ENCODE assay signal across 10 cellular contexts in the genomic region with DNA sequence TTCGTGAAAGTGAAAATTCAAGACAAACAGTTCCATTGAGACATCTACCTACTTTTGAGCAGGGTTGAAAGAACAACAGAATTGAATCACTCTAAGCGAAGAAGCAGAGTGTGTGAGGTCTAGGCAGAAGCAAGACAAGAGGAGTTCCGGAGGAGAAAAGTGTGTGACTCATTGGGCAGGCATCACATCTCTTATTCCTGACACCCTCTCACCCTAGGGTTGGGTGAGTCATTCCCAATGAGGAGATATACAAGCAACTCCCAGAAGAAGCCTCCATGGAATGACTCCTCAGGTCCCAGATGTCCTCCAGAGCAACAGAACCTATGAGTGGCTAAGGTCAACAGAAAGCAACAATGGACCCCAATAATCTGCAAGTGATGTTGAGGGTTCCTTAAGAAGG. TPM values are rescaled to one million over a fixed set of nuclear protein-coding genes. Genes with fewer than 3 reads are reported as not detected.
A peak's percentile ranks its signal among the peaks of the same experiment; 100 is the strongest.
DNase-seq lines count a peak whose midpoint lies in the region; ATAC-seq, FAIRE-seq and TF ChIP-seq lines count a peak whose summit lies in the region.
"Had no signal": no experiment of that assay in that cellular context is flagged by ENCODE, and none has a peak within 500 bp of the region (broad histone marks: within the 10 kb centered on the region; RNA-seq: fewer than 3 reads in every experiment).

No MANE protein-coding gene starts in this region.

- TF ChIP-seq CTCF in fibroblast of the aortic adventitia (IDR thresholded peaks at IDR 0.05; ENCODE audit: insufficient read depth, low read length), result no peak
- TF ChIP-seq CTCF in GM13976 (IDR thresholded peaks at IDR 0.05; ENCODE audit: borderline replicate concordance, control extremely low read depth, extremely low read depth, insufficient read depth, missing control alignments), result no peak

- H3K4me3 ChIP-seq in fibroblast of the aortic adventitia (ENCODE audit: low read depth, low read length), result no peak overlapping the region

- DNase-seq in H54 (ENCODE audit: insufficient read length, low spot score), result peak; percentile 54
- peak; percentile 83 for DNase-seq in fibroblast of the aortic adventitia (ENCODE audit: low read depth)
- peak; percentile 86 for DNase-seq in urothelium cell line (ENCODE audit: low spot score)
- no peak for DNase-seq in GM13976 (ENCODE audit: low spot score)
- DNase-seq: activated T-cell treated with anti-CD3 and anti-CD28 coated beads, Interleukin-2, amount 50 U/mL, for 24 hours; hippocampal formation had no signal

- peak; percentile 77 for FAIRE-seq in H54 (lab: Jason Lieb, UNC)
- FAIRE-seq in urothelium cell line (lab: Jason Lieb, UNC), result no peak

- ATAC-seq in SK-N-SH treated with all-trans-retinoic acid at 6 μM for 48 hours (peak; percentile 95), HG03108 (IDR thresholded peaks at IDR 0.05; ENCODE audit: unreplicated experiment) (no peak), HG02840 (IDR thresholded peaks at IDR 0.05; ENCODE audit: low FRiP score, unreplicated experiment) (no peak)
- ATAC-seq: sciatic nerve had no signal

- in situ Hi-C loops in GM13976 (cut with MboI; ENCODE audit: low sequenced_read_pairs, unreplicated experiment), result no loop called here

- TF ChIP-seq POLR2A in H54 (IDR thresholded peaks at IDR 0.05; ENCODE audit: low read depth, low read length), result no peak

TF ChIP-seq in SK-N-SH treated with all-trans-retinoic acid at 6 μM for 48 hours, 23 proteins besides CTCF, POLR2A, EP300 and RAD21:
- TF ChIP-seq ARNTL (CRISPR knock-in tag; IDR thresholded peaks at IDR 0.05; ENCODE audit: borderline replicate concordance, low read depth) (no peak), ZC3H10 (CRISPR knock-in tag; IDR thresholded peaks at IDR 0.05) (peak; percentile 39; the same call in 1 of the 2 replicates), BACH2 (CRISPR knock-in tag; IDR thresholded peaks at IDR 0.05; ENCODE audit: borderline replicate concordance) (no peak), GLIS3 (CRISPR knock-in tag; IDR thresholded peaks at IDR 0.05) (no peak), ZFP30 (CRISPR knock-in tag; IDR thresholded peaks at IDR 0.05) (no peak), ZNF70 (CRISPR knock-in tag; IDR thresholded peaks at IDR 0.05) (no peak), ISL1 (CRISPR knock-in tag; IDR thresholded peaks at IDR 0.05) (no peak), PPARA (CRISPR knock-in tag; IDR thresholded peaks at IDR 0.05; ENCODE audit: borderline replicate concordance) (no peak), ZNF8 (CRISPR knock-in tag; IDR thresholded peaks at IDR 0.05) (no peak), SNAI2 (CRISPR knock-in tag; IDR thresholded peaks at IDR 0.05) (no peak), ZNF565 (CRISPR knock-in tag; conservative IDR thresholded peaks at IDR 0.05; ENCODE audit: low read depth) (no peak), OSR1 (CRISPR knock-in tag; IDR thresholded peaks at IDR 0.05) (peak; percentile 98), ESRRG (CRISPR knock-in tag; IDR thresholded peaks at IDR 0.05) (no peak), CSDC2 (CRISPR knock-in tag; IDR thresholded peaks at IDR 0.05) (no peak), ZFP3 (CRISPR knock-in tag; IDR thresholded peaks at IDR 0.05) (no peak), TCF4 (CRISPR knock-in tag; IDR thresholded peaks at IDR 0.05; ENCODE audit: borderline replicate concordance) (no peak), TOX (CRISPR knock-in tag; IDR thresholded peaks at IDR 0.05; ENCODE audit: borderline replicate concordance) (peak; percentile 79; the same call in 1 of the 2 replicates), RARB (CRISPR knock-in tag; IDR thresholded peaks at IDR 0.05) (peak; percentile 71; the same call in 1 of the 2 replicates)
- TF ChIP-seq, protein P1, sequence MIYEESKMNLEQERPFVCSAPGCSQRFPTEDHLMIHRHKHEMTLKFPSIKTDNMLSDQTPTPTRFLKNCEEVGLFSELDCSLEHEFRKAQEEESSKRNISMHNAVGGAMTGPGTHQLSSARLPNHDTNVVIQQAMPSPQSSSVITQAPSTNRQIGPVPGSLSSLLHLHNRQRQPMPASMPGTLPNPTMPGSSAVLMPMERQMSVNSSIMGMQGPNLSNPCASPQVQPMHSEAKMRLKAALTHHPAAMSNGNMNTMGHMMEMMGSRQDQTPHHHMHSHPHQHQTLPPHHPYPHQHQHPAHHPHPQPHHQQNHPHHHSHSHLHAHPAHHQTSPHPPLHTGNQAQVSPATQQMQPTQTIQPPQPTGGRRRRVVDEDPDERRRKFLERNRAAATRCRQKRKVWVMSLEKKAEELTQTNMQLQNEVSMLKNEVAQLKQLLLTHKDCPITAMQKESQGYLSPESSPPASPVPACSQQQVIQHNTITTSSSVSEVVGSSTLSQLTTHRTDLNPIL (CRISPR knock-in tag; IDR thresholded peaks at IDR 0.05; ENCODE audit: low read depth), result no peak
- TF ChIP-seq, protein P2, sequence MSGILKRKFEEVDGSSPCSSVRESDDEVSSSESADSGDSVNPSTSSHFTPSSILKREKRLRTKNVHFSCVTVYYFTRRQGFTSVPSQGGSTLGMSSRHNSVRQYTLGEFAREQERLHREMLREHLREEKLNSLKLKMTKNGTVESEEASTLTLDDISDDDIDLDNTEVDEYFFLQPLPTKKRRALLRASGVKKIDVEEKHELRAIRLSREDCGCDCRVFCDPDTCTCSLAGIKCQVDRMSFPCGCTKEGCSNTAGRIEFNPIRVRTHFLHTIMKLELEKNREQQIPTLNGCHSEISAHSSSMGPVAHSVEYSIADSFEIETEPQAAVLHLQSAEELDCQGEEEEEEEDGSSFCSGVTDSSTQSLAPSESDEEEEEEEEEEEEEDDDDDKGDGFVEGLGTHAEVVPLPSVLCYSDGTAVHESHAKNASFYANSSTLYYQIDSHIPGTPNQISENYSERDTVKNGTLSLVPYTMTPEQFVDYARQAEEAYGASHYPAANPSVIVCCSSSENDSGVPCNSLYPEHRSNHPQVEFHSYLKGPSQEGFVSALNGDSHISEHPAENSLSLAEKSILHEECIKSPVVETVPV (CRISPR knock-in tag; IDR thresholded peaks at IDR 0.05), result no peak
- TF ChIP-seq, protein P3, sequence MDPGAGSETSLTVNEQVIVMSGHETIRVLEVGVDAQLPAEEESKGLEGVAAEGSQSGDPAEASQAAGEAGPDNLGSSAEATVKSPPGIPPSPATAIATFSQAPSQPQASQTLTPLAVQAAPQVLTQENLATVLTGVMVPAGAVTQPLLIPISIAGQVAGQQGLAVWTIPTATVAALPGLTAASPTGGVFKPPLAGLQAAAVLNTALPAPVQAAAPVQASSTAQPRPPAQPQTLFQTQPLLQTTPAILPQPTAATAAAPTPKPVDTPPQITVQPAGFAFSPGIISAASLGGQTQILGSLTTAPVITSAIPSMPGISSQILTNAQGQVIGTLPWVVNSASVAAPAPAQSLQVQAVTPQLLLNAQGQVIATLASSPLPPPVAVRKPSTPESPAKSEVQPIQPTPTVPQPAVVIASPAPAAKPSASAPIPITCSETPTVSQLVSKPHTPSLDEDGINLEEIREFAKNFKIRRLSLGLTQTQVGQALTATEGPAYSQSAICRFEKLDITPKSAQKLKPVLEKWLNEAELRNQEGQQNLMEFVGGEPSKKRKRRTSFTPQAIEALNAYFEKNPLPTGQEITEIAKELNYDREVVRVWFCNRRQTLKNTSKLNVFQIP (CRISPR knock-in tag; IDR thresholded peaks at IDR 0.05; ENCODE audit: borderline replicate concordance, low read depth), result peak; percentile 69; the same call in 1 of the 2 replicates
- TF ChIP-seq, protein P4, sequence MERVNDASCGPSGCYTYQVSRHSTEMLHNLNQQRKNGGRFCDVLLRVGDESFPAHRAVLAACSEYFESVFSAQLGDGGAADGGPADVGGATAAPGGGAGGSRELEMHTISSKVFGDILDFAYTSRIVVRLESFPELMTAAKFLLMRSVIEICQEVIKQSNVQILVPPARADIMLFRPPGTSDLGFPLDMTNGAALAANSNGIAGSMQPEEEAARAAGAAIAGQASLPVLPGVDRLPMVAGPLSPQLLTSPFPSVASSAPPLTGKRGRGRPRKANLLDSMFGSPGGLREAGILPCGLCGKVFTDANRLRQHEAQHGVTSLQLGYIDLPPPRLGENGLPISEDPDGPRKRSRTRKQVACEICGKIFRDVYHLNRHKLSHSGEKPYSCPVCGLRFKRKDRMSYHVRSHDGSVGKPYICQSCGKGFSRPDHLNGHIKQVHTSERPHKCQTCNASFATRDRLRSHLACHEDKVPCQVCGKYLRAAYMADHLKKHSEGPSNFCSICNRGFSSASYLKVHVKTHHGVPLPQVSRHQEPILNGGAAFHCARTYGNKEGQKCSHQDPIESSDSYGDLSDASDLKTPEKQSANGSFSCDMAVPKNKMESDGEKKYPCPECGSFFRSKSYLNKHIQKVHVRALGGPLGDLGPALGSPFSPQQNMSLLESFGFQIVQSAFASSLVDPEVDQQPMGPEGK (CRISPR knock-in tag; IDR thresholded peaks at IDR 0.05; ENCODE audit: borderline replicate concordance), result no peak
- TF ChIP-seq, protein P5, sequence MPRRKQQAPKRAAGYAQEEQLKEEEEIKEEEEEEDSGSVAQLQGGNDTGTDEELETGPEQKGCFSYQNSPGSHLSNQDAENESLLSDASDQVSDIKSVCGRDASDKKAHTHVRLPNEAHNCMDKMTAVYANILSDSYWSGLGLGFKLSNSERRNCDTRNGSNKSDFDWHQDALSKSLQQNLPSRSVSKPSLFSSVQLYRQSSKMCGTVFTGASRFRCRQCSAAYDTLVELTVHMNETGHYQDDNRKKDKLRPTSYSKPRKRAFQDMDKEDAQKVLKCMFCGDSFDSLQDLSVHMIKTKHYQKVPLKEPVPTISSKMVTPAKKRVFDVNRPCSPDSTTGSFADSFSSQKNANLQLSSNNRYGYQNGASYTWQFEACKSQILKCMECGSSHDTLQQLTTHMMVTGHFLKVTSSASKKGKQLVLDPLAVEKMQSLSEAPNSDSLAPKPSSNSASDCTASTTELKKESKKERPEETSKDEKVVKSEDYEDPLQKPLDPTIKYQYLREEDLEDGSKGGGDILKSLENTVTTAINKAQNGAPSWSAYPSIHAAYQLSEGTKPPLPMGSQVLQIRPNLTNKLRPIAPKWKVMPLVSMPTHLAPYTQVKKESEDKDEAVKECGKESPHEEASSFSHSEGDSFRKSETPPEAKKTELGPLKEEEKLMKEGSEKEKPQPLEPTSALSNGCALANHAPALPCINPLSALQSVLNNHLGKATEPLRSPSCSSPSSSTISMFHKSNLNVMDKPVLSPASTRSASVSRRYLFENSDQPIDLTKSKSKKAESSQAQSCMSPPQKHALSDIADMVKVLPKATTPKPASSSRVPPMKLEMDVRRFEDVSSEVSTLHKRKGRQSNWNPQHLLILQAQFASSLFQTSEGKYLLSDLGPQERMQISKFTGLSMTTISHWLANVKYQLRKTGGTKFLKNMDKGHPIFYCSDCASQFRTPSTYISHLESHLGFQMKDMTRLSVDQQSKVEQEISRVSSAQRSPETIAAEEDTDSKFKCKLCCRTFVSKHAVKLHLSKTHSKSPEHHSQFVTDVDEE (CRISPR knock-in tag; IDR thresholded peaks at IDR 0.05), result no peak
TF ChIP-seq in SK-N-SH treated with all-trans-retinoic acid at 6 μM for 48 hours: peak in this region for 5.

RNA-seq across cellular contexts. Expression of a gene that starts 59.2 kb away (rescaled TPM):
- 2.0 and 3.5 TPM in 2 replicates for total RNA-seq in fibroblast of the aortic adventitia (ENCODE audit: low replicate concordance)
